ENCODE assay signal across 15 cellular contexts in the genomic region with DNA sequence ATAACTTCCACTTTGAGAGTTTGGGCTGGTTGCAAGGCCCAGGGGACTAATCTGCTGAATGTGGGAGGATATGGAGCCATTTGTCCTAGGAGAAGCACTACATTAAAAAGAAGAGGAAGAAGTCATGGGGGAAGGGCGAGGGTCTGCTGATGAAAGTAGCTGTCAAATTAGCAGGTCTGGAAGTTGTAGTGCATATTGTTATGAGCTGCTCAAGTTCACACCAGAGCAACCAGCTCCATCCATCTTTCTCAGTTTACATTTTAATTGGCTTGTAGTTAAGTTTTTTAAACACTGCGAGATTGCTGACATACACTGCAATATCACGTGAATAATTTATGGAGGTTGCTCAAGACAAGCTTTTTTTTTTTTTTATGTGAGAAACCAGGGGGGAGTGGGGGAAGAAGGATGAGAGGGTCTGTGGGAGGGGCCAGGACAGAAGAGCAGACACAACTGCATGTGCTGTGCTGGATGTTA.
"Had no signal": no experiment of that assay in that cellular context is flagged by ENCODE, and none has a peak within 500 bp of the region (broad histone marks: within the 10 kb centered on the region; RNA-seq: fewer than 3 reads in every experiment).

No MANE protein-coding gene starts in this region.

- H3K9me3 Mint-ChIP-seq: activated naive CD4-positive, alpha-beta T cell treated with anti-CD3 and anti-CD28 coated beads, Interleukin-2, amount 50 U/mL, for 24 hours; neural crest cell; stimulated activated naive CD8-positive, alpha-beta T cell treated with anti-CD3 and anti-CD28 coated beads, Interleukin-15, Interleukin-2, amounts not matched to agents 100 ng/mL and 50 ng/mL, for 24 hours had no signal

- H3K27me3 Mint-ChIP-seq: activated naive CD4-positive, alpha-beta T cell treated with anti-CD3 and anti-CD28 coated beads, Interleukin-2, amount 50 U/mL, for 24 hours; stimulated activated naive CD8-positive, alpha-beta T cell treated with anti-CD3 and anti-CD28 coated beads, Interleukin-15, Interleukin-2, amounts not matched to agents 100 ng/mL and 50 ng/mL, for 24 hours had no signal

- H3K27ac ChIP-seq: body of pancreas, coronary artery, gastrocnemius medialis, testis had no signal

- H3K4me1 Mint-ChIP-seq: activated naive CD4-positive, alpha-beta T cell treated with anti-CD3 and anti-CD28 coated beads, Interleukin-2, amount 50 U/mL, for 24 hours had no signal

- H3K36me3 ChIP-seq: gastrocnemius medialis had no signal

- H3K4me3 ChIP-seq: body of pancreas, coronary artery, gastrocnemius medialis, testis had no signal

- H3K4me3 Mint-ChIP-seq: activated naive CD4-positive, alpha-beta T cell treated with anti-CD3 and anti-CD28 coated beads, Interleukin-2, amount 50 U/mL, for 24 hours; neural crest cell; stimulated activated naive CD8-positive, alpha-beta T cell treated with anti-CD3 and anti-CD28 coated beads, Interleukin-15, Interleukin-2, amounts not matched to agents 100 ng/mL and 50 ng/mL, for 24 hours had no signal

- H3K9me3 ChIP-seq: body of pancreas, gastrocnemius medialis, testis had no signal

- H3K36me3 Mint-ChIP-seq: activated naive CD4-positive, alpha-beta T cell treated with anti-CD3 and anti-CD28 coated beads, Interleukin-2, amount 50 U/mL, for 24 hours had no signal

- FAIRE-seq: kidney had no signal

- H3K27ac Mint-ChIP-seq: activated naive CD4-positive, alpha-beta T cell treated with anti-CD3 and anti-CD28 coated beads, Interleukin-2, amount 50 U/mL, for 24 hours; stimulated activated naive CD8-positive, alpha-beta T cell treated with anti-CD3 and anti-CD28 coated beads, Interleukin-15, Interleukin-2, amounts not matched to agents 100 ng/mL and 50 ng/mL, for 24 hours had no signal

- ATAC-seq: body of pancreas, gastrocnemius medialis had no signal

- DNase-seq: activated CD4-positive, alpha-beta T cell treated with anti-CD3 and anti-CD28 coated beads, Interleukin-2, amount 50 U/mL, for 1 hour; activated T-cell treated with anti-CD3 and anti-CD28 coated beads for 4 hours; amniotic stem cell; body of pancreas; central memory CD4-positive, alpha-beta T cell; effector CD4-positive, alpha-beta T cell; gastrocnemius medialis; kidney; stimulated activated CD4-positive, alpha-beta T cell treated with anti-CD3 and anti-CD28 coated beads, Interleukin-15, amount 100 ng/mL, for 24 hours; stimulated activated CD4-positive, alpha-beta T cell treated with anti-CD3 and anti-CD28 coated beads, Interleukin-4, amount 100 ng/mL, for 24 hours; testis had no signal

- H3K27me3 ChIP-seq: body of pancreas, gastrocnemius medialis, testis had no signal

- H3K4me1 ChIP-seq: body of pancreas, gastrocnemius medialis, testis had no signal
